19 cellular contexts compared by ENCODE assay signal in genomic region chr1:7727816-7728477, GRCh38. TPM values are rescaled to one million over a fixed set of nuclear protein-coding genes. Genes with fewer than 3 reads are reported as not detected.
A peak's percentile ranks its signal among the peaks of the same experiment; 100 is the strongest.
DNase-seq lines count a peak whose midpoint lies in the region; TF ChIP-seq lines count a peak whose summit lies in the region.
"Had no signal": no experiment of that assay in that cellular context is flagged by ENCODE, and none has a peak within 500 bp of the region (broad histone marks: within the 10 kb centered on the region; RNA-seq: fewer than 3 reads in every experiment).

No MANE protein-coding gene starts in this region.

- H2AFZ ChIP-seq in PC-9: no peak overlapping the region

- intact Hi-C loops in PC-9 (cut with micrococcal nuclease; ENCODE audit: unreplicated experiment): no loop called here

- H3K4me3 ChIP-seq in ectodermal cell (ENCODE audit: insufficient read depth, low read depth, low read length) (no peak overlapping the region), PC-9 (no peak overlapping the region)
- H3K4me3 ChIP-seq: sigmoid colon, testis had no signal

- DNase-seq in C1 segment of cervical spinal cord (lab: John Stamatoyannopoulos, UW): peak in 12 of 14 donors; percentile 30 to 82 (median 52)
- peak; percentile 32 for DNase-seq in SK-N-DZ (ENCODE audit: low spot score)
- DNase-seq in occipital lobe (lab: John Stamatoyannopoulos, UW): peak; percentile 46
- no peak for DNase-seq in DMS114 treated with DMSO at 0.1 percent for 48 hours (lab: John Stamatoyannopoulos, UW; ENCODE audit: unreplicated experiment)
- no peak for DNase-seq in immature natural killer cell
- DNase-seq in NCI-H146 (lab: John Stamatoyannopoulos, UW): no peak
- DNase-seq in PC-9: no peak
- DNase-seq: activated CD4-positive, alpha-beta T cell treated with anti-CD3 and anti-CD28 coated beads, Interleukin-2, amount 50 U/mL, for 1 hour; activated effector memory CD4-positive, alpha-beta T cell treated with Interleukin-2 at 50 U/mL for 16 hours; CD4-positive, alpha-beta memory T cell; IMR-90; NCI-H1436 treated with DMSO at 0.1 percent for 48 hours; NCI-H774; SIG-M5; sigmoid colon; testis had no signal

- H3K36me3 ChIP-seq in ectodermal cell (ENCODE audit: control insufficient read depth, insufficient read depth, low read length) (no peaks in the 10 kb centered on the region), PC-9 (ENCODE audit: low read depth) (no peaks in the 10 kb centered on the region)
- H3K36me3 ChIP-seq: sigmoid colon had no signal

- WGBS in ectodermal cell, 2 experiments: 71 to 79% methylated on average over 14 of the region's 14 CpGs

- H3F3A ChIP-seq in PC-9 (ENCODE audit: insufficient read depth, low read depth): no peaks in the 10 kb centered on the region

- H3K27ac ChIP-seq in ectodermal cell (ENCODE audit: insufficient read depth, low read depth, low read length, poor library complexity, severe bottlenecking) (peak overlapping the region; percentile 1), PC-9 (no peak overlapping the region)
- H3K27ac ChIP-seq: sigmoid colon, testis, VCaP had no signal

- CTCF ChIA-PET in PC-9 (lab: Charles Lee): no interaction called here

- no peaks in the 10 kb centered on the region for H3K9me2 ChIP-seq in PC-9 (ENCODE audit: insufficient read depth)

- no peaks in the 10 kb centered on the region for H3K79me2 ChIP-seq in PC-9 (ENCODE audit: low read depth)

- no peaks in the 10 kb centered on the region for H3K4me1 Mint-ChIP-seq in immature natural killer cell
- H3K4me1 Mint-ChIP-seq: central memory CD8-positive, alpha-beta T cell had no signal

- H3K9me3 ChIP-seq in ectodermal cell (ENCODE audit: control insufficient read depth, low read length) (no peaks in the 10 kb centered on the region), PC-9 (ENCODE audit: insufficient read depth, low read depth) (no peaks in the 10 kb centered on the region)
- H3K9me3 ChIP-seq: sigmoid colon, testis had no signal

- TF ChIP-seq CTCF in PC-9 (conservative IDR thresholded peaks at IDR 0.05): no peak

- H4K20me1 ChIP-seq in PC-9 (ENCODE audit: insufficient read depth): no peaks in the 10 kb centered on the region

- H3K27ac Mint-ChIP-seq in immature natural killer cell: no peak overlapping the region

- POLR2A ChIA-PET in PC-9 (lab: Charles Lee; ENCODE audit: unreplicated experiment): no interaction called here

- H3K27me3 Mint-ChIP-seq in immature natural killer cell (ENCODE audit: low read depth in 3 of 3): peaks cover 3 to 7% (median 5%) of the 10 kb centered on the region in 3 donors

- H3K4me2 ChIP-seq in PC-9: no peak overlapping the region

- no peak overlapping the region for H3K4me3 Mint-ChIP-seq in immature natural killer cell
- H3K4me3 Mint-ChIP-seq: CD4-positive, alpha-beta memory T cell; central memory CD8-positive, alpha-beta T cell had no signal

- H3K9me3 Mint-ChIP-seq in immature natural killer cell: no peaks in the 10 kb centered on the region
- H3K9me3 Mint-ChIP-seq: central memory CD8-positive, alpha-beta T cell had no signal

- H3K4me1 ChIP-seq in ectodermal cell (ENCODE audit: control insufficient read depth, insufficient read depth, low read length) (peaks cover 8% of the 10 kb centered on the region), PC-9 (replicated peaks; ENCODE audit: insufficient read depth) (no peaks in the 10 kb centered on the region)
- H3K4me1 ChIP-seq: testis had no signal

- H3K36me3 Mint-ChIP-seq in immature natural killer cell: no peaks in the 10 kb centered on the region

- BruUV-seq in PC-9 (replicated peaks; lab: Mats Ljungman, UMichigan): no TSS peak

- no peaks in the 10 kb centered on the region for H3K27me3 ChIP-seq in ectodermal cell (ENCODE audit: control insufficient read depth, insufficient read depth, low read length, poor library complexity, severe bottlenecking)
- H3K27me3 ChIP-seq in PC-9 (ENCODE audit: insufficient read depth, low read depth): peaks cover 73% of the 10 kb centered on the region
- H3K27me3 ChIP-seq: sigmoid colon, testis had no signal

RNA-seq across cellular contexts. Expression of gene VAMP3, which starts 43.1 kb away (rescaled TPM):
- 42.9 and 48.2 TPM in 2 replicates for polyA plus RNA-seq in SK-N-DZ (2014; cell fraction: cytosol; rRNA removed)
- 19.9 and 39.4 TPM in 2 replicates for polyA plus RNA-seq in SK-N-DZ (2014; cell fraction: nucleus; rRNA removed)
- polyA plus RNA-seq in ectodermal cell (2013, experiment 1 of 4): 61.3 TPM
- 63.7 TPM for polyA plus RNA-seq in ectodermal cell (2013, experiment 2 of 4)
- 57.1 TPM for polyA plus RNA-seq in ectodermal cell (2013, experiment 3 of 4)
- polyA plus RNA-seq in ectodermal cell (2013, experiment 4 of 4): 62.7 TPM
- 39.5 TPM for total RNA-seq in occipital lobe
- polyA plus RNA-seq in immature natural killer cell: 10 to 100 TPM; 42.1 to 57.9 (median 51.5) TPM
- 78.6 and 81.9 TPM in 2 replicates for total RNA-seq in PC-9 (2021)

RNA-seq across cellular contexts. Expression of gene PER3, which starts 56.1 kb away (rescaled TPM):
- 1.8 and 3.2 TPM in 2 replicates for polyA plus RNA-seq in SK-N-DZ (2014; cell fraction: cytosol; rRNA removed)
- polyA plus RNA-seq in SK-N-DZ (2014; cell fraction: nucleus; rRNA removed): 4.3 and 9.0 TPM in 2 replicates
- polyA plus RNA-seq in ectodermal cell (2013, experiment 1 of 4): 9.8 TPM
- polyA plus RNA-seq in ectodermal cell (2013, experiment 2 of 4): 11.0 TPM
- polyA plus RNA-seq in ectodermal cell (2013, experiment 3 of 4): 9.5 TPM
- polyA plus RNA-seq in ectodermal cell (2013, experiment 4 of 4): 12.6 TPM
- total RNA-seq in occipital lobe (3.3 TPM), PC-9 (2021) (25.1 and 32.9 TPM in 2 replicates)
- 1 to 10 TPM; 1.7 to 4.7 (median 3.5) TPM for polyA plus RNA-seq in immature natural killer cell

Comparison
In these comparisons a context has a peak if more than half of its experiments do, and no peak if none do; other contexts are left out.
1. DNase-seq: peak in C1 segment of cervical spinal cord (12 of 14), SK-N-DZ (single experiment) and occipital lobe (single experiment); none in DMS114 treated with DMSO at 0.1 percent for 48 hours (single experiment), immature natural killer cell (0 of 3), NCI-H146 (single experiment) and PC-9 (0 of 2).